ENCODE assay signal across 8 cellular contexts in genomic region chr1:77533660-77534295, GRCh38.
DNase-seq lines count a peak whose midpoint lies in the region; ATAC-seq and TF ChIP-seq lines count a peak whose summit lies in the region.

No MANE protein-coding gene starts in this region.

- TF ChIP-seq CTCF in C4-2B (conservative IDR thresholded peaks at IDR 0.05), result peak; percentile 94
- peak; percentile 93 for TF ChIP-seq CTCF in chondrocyte (IDR thresholded peaks at IDR 0.05)

- no peak overlapping the region for H3K4me3 Mint-ChIP-seq in chondrocyte (ENCODE audit: unreplicated experiment)

- H3K4me1 Mint-ChIP-seq in chondrocyte (ENCODE audit: low read depth), result peaks cover 14% of the 10 kb centered on the region

- no peak overlapping the region for H3K27ac Mint-ChIP-seq in chondrocyte (ENCODE audit: unreplicated experiment)

- peak overlapping the region; percentile 22 for H3K27ac ChIP-seq in C4-2B

- peak; percentile 42 for DNase-seq in NCI-H2171 (lab: John Stamatoyannopoulos, UW)
- peak; percentile 56 to 64 for DNase-seq in activated CD4-positive, alpha-beta T cell treated with anti-CD3 and anti-CD28 coated beads for 4 hours
- no peak for DNase-seq in chondrocyte (ENCODE audit: low spot score)
- peak; percentile 87 for DNase-seq in left kidney (ENCODE audit: low read depth, low spot score)
- peak; percentile 32 to 45 for DNase-seq in stimulated activated CD4-positive, alpha-beta T cell treated with anti-CD3 and anti-CD28 coated beads, Interleukin-4, amount 100 ng/mL, for 4 hours

- no peaks in the 10 kb centered on the region for H3K36me3 Mint-ChIP-seq in chondrocyte (ENCODE audit: low read depth)

- no peaks in the 10 kb centered on the region for H3K9me3 Mint-ChIP-seq in chondrocyte (ENCODE audit: low read depth)

- no peaks in the 10 kb centered on the region for H3K27me3 Mint-ChIP-seq in chondrocyte (ENCODE audit: low read depth)

- peak; percentile 68 for ATAC-seq in GM21529 (IDR thresholded peaks at IDR 0.05; ENCODE audit: unreplicated experiment)
- ATAC-seq in HG03378 (IDR thresholded peaks at IDR 0.05; ENCODE audit: unreplicated experiment), result no peak
